23 cellular contexts compared by ENCODE assay signal in genomic region chr3:143881102-143881501, GRCh38.
"Had no signal": no experiment of that assay in that cellular context is flagged by ENCODE, and none has a peak within 500 bp of the region (broad histone marks: within the 10 kb centered on the region; RNA-seq: fewer than 3 reads in every experiment).

No MANE protein-coding gene starts in this region.

- H3K27ac Mint-ChIP-seq: activated B cell treated with CpG ODN at 0.5 μM for 24 hours; activated CD4-positive, alpha-beta memory T cell treated with anti-CD3 and anti-CD28 coated beads, Interleukin-2, amount 10 ng/mL, durations not matched to agents 7 days and 5 days; activated CD8-positive, alpha-beta memory T cell treated with anti-CD3 and anti-CD28 coated beads, Interleukin-2, amount 10 ng/mL, durations not matched to agents 7 days and 5 days; activated naive CD8-positive, alpha-beta T cell treated with anti-CD3 and anti-CD28 coated beads for 36 hours; stimulated activated naive CD8-positive, alpha-beta T cell treated with anti-CD3 and anti-CD28 coated beads, Interleukin-15, amount 100 ng/mL, for 72 hours; type B pancreatic cell had no signal

- H3K27me3 ChIP-seq: cardiac muscle cell, dorsolateral prefrontal cortex, foreskin keratinocyte had no signal

- H3K4me3 Mint-ChIP-seq: activated B cell treated with CpG ODN at 0.5 μM for 24 hours; activated CD4-positive, alpha-beta memory T cell treated with anti-CD3 and anti-CD28 coated beads, Interleukin-2, amount 10 ng/mL, durations not matched to agents 7 days and 5 days; activated CD8-positive, alpha-beta memory T cell treated with anti-CD3 and anti-CD28 coated beads, Interleukin-2, amount 10 ng/mL, durations not matched to agents 7 days and 5 days; activated naive CD8-positive, alpha-beta T cell treated with anti-CD3 and anti-CD28 coated beads for 36 hours; neural crest cell; stimulated activated naive CD8-positive, alpha-beta T cell treated with anti-CD3 and anti-CD28 coated beads, Interleukin-15, amount 100 ng/mL, for 72 hours; type B pancreatic cell had no signal

- H3K36me3 ChIP-seq: cardiac muscle cell, lower lobe of right lung had no signal

- H3K4me1 ChIP-seq: foreskin keratinocyte, psoas muscle had no signal

- H3K27ac ChIP-seq: cardiac muscle cell, dorsolateral prefrontal cortex, epithelial cell of prostate, foreskin keratinocyte, lower lobe of right lung, psoas muscle had no signal

- H3K4me1 Mint-ChIP-seq: activated B cell treated with CpG ODN at 0.5 μM for 24 hours; activated CD4-positive, alpha-beta memory T cell treated with anti-CD3 and anti-CD28 coated beads, Interleukin-2, amount 10 ng/mL, durations not matched to agents 7 days and 5 days; activated CD8-positive, alpha-beta memory T cell treated with anti-CD3 and anti-CD28 coated beads, Interleukin-2, amount 10 ng/mL, durations not matched to agents 7 days and 5 days; activated naive CD8-positive, alpha-beta T cell treated with anti-CD3 and anti-CD28 coated beads for 36 hours; neural crest cell; stimulated activated naive CD8-positive, alpha-beta T cell treated with anti-CD3 and anti-CD28 coated beads, Interleukin-15, amount 100 ng/mL, for 72 hours had no signal

- H3K4me3 ChIP-seq: cardiac muscle cell, dorsolateral prefrontal cortex, lower lobe of right lung, psoas muscle had no signal

- H3K36me3 Mint-ChIP-seq: activated CD8-positive, alpha-beta memory T cell treated with anti-CD3 and anti-CD28 coated beads, Interleukin-2, amount 10 ng/mL, durations not matched to agents 7 days and 5 days; activated naive CD8-positive, alpha-beta T cell treated with anti-CD3 and anti-CD28 coated beads for 36 hours; type B pancreatic cell had no signal

- H3K27me3 Mint-ChIP-seq: type B pancreatic cell had no signal

- ATAC-seq: activated CD8-positive, alpha-beta memory T cell treated with anti-CD3 and anti-CD28 coated beads, Interleukin-2, amount 10 ng/mL, durations not matched to agents 7 days and 5 days; foreskin keratinocyte; left cardiac atrium; lower lobe of right lung; psoas muscle; stimulated activated naive CD8-positive, alpha-beta T cell treated with anti-CD3 and anti-CD28 coated beads, Interleukin-15, amount 100 ng/mL, for 72 hours had no signal

- H3K9me3 Mint-ChIP-seq: activated B cell treated with CpG ODN at 0.5 μM for 24 hours; activated CD4-positive, alpha-beta memory T cell treated with anti-CD3 and anti-CD28 coated beads, Interleukin-2, amount 10 ng/mL, durations not matched to agents 7 days and 5 days; activated naive CD8-positive, alpha-beta T cell treated with anti-CD3 and anti-CD28 coated beads for 36 hours; neural crest cell; stimulated activated naive CD8-positive, alpha-beta T cell treated with anti-CD3 and anti-CD28 coated beads, Interleukin-15, amount 100 ng/mL, for 72 hours; type B pancreatic cell had no signal

- DNase-seq: activated B cell treated with CpG ODN at 0.5 μM for 24 hours; activated CD4-positive, alpha-beta memory T cell treated with anti-CD3 and anti-CD28 coated beads, Interleukin-2, amount 10 ng/mL, durations not matched to agents 7 days and 5 days; activated CD4-positive, alpha-beta T cell treated with anti-CD3 and anti-CD28 coated beads for 4 hours; activated CD8-positive, alpha-beta memory T cell treated with anti-CD3 and anti-CD28 coated beads, Interleukin-2, amount 10 ng/mL, durations not matched to agents 7 days and 5 days; activated naive CD4-positive, alpha-beta T cell; activated naive CD8-positive, alpha-beta T cell treated with anti-CD3 and anti-CD28 coated beads for 36 hours; amniotic stem cell; dorsolateral prefrontal cortex; foreskin keratinocyte; hippocampal formation; left cardiac atrium; lower lobe of right lung; psoas muscle; right cardiac atrium; small intestine; stimulated activated CD4-positive, alpha-beta T cell treated with anti-CD3 and anti-CD28 coated beads, Interleukin-4, amount 100 ng/mL, for 1 hour; stimulated activated naive CD8-positive, alpha-beta T cell treated with anti-CD3 and anti-CD28 coated beads, Interleukin-15, amount 100 ng/mL, for 72 hours; T-helper 1 cell; T1000 had no signal

- H3K9me3 ChIP-seq: lower lobe of right lung, psoas muscle had no signal
